ENCODE assay signal across 20 cellular contexts in genomic region chr2:84373866-84374265, GRCh38.
A peak's percentile ranks its signal among the peaks of the same experiment; 100 is the strongest.
DNase-seq lines count a peak whose midpoint lies in the region; ATAC-seq, FAIRE-seq and TF ChIP-seq lines count a peak whose summit lies in the region.
"Had no signal": no experiment of that assay in that cellular context is flagged by ENCODE, and none has a peak within 500 bp of the region (broad histone marks: within the 10 kb centered on the region; RNA-seq: fewer than 3 reads in every experiment).

No MANE protein-coding gene starts in this region.

- CTCF ChIA-PET in HepG2 (lab: Yijun Ruan, JAX; ENCODE audit: low intra/inter-chr PET ratio, low total read pairs) = no interaction called here
- CTCF ChIA-PET in GM12878 (lab: Yijun Ruan, JAX) = interaction anchor here (1.1 kb wide), 1 partner anchor 69 kb away, joined by 3 read pairs; no protein-coding TSS in a partner anchor

- H3K4me3 ChIP-seq in HepG2 (replicated peaks in 1 of 3; ENCODE audit: insufficient read depth in 1 of 3, low read depth in 2 of 3, low read length in 3 of 3) = no peak overlapping the region
- no peak overlapping the region for H3K4me3 ChIP-seq in right lobe of liver
- no peak overlapping the region for H3K4me3 ChIP-seq in GM12878
- H3K4me3 ChIP-seq: A549; BLaER1 treated with 17β-estradiol and CSF1 and Interleukin-3, amounts not matched to agents 10 nM and 100 nM had no signal

- SMC1A ChIA-PET in GM12878 (lab: Charles Lee; ENCODE audit: uncharacterized antibody, unreplicated experiment) = no interaction called here

- FAIRE-seq in HepG2 (lab: Jason Lieb, UNC) = peak; percentile 56
- FAIRE-seq in GM12878 (lab: Jason Lieb, UNC) = no peak
- FAIRE-seq: A549, D721Med, G401.6, GM12892, GM18507 had no signal

- H3K4me2 ChIP-seq in HepG2 (ENCODE audit: low read depth, low read length) (no peak overlapping the region), GM12878 (ENCODE audit: control insufficient read depth, insufficient read depth) (no peak overlapping the region)
- H3K4me2 ChIP-seq: A549; BLaER1 treated with 17β-estradiol and CSF1 and Interleukin-3, amounts not matched to agents 10 nM and 100 nM had no signal

- H3K36me3 ChIP-seq in HepG2 (replicated peaks in 1 of 2; ENCODE audit: control insufficient read depth in 1 of 2, insufficient read depth in 2 of 2, low read length in 2 of 2) (no peaks in the 10 kb centered on the region), right lobe of liver (no peaks in the 10 kb centered on the region), GM12878 (ENCODE audit: control insufficient read depth in 2 of 2, insufficient read depth in 2 of 2, low read length in 1 of 2) (no peaks in the 10 kb centered on the region)
- H3K36me3 ChIP-seq: BLaER1 treated with 17β-estradiol and CSF1 and Interleukin-3, amounts not matched to agents 10 nM and 100 nM had no signal

- intact Hi-C loops in HepG2 (cut with micrococcal nuclease; ENCODE audit: unreplicated experiment) = no loop called here
- intact Hi-C loops in right lobe of liver (cut with DNase I) = no loop called here
- intact Hi-C loops in GM12878 (cut with micrococcal nuclease; ENCODE audit: unreplicated experiment) = no loop called here

- H3K27ac ChIP-seq in HepG2 (ENCODE audit: extremely low read length, insufficient read depth, low read length) (no peak overlapping the region), right lobe of liver (no peak overlapping the region), GM12878 (ENCODE audit: control insufficient read depth, insufficient read depth) (no peak overlapping the region)
- H3K27ac ChIP-seq: 22Rv1; A549; BLaER1 treated with 17β-estradiol and CSF1 and Interleukin-3, amounts not matched to agents 10 nM and 100 nM; C4-2B had no signal

- H4K20me1 ChIP-seq in HepG2 (ENCODE audit: insufficient read depth, low read length) (no peaks in the 10 kb centered on the region), GM12878 (ENCODE audit: control insufficient read depth, insufficient read depth) (no peaks in the 10 kb centered on the region)
- H4K20me1 ChIP-seq: BLaER1 treated with 17β-estradiol and CSF1 and Interleukin-3, amounts not matched to agents 10 nM and 100 nM had no signal

- WGBS in HepG2 (ENCODE audit: low lambda C conversion rate) = 30% methylated on average over 5 of the region's 5 CpGs
- WGBS in right lobe of liver (ENCODE audit: insufficient coverage, low coverage, low lambda C conversion rate, missing lambda C conversion rate) = 61% methylated on average over 5 of the region's 5 CpGs
- 45% methylated on average over 5 of the region's 5 CpGs for WGBS in GM12878 (ENCODE audit: insufficient coverage, insufficient replicate concordance, low lambda C conversion rate, missing lambda C conversion rate)

- no peak overlapping the region for H3K9ac ChIP-seq in HepG2 (ENCODE audit: insufficient read depth, low read depth, low read length)
- H3K9ac ChIP-seq in GM12878 (ENCODE audit: control insufficient read depth, insufficient read depth, low read length) = no peak overlapping the region
- H3K9ac ChIP-seq: BLaER1 treated with 17β-estradiol and CSF1 and Interleukin-3, amounts not matched to agents 10 nM and 100 nM had no signal

- ATAC-seq in HepG2 (no peak), right lobe of liver (no peak), GM12878 (no peak), HG02884 (IDR thresholded peaks at IDR 0.05; ENCODE audit: unreplicated experiment) (no peak)
- ATAC-seq: A549; CD8-positive, alpha-beta T cell had no signal

- no peak for TF ChIP-seq POLR2A in HepG2 (IDR thresholded peaks at IDR 0.05; ENCODE audit: insufficient read depth in 1 of 2, low read depth in 2 of 2, low read length in 2 of 2)
- no peak for TF ChIP-seq POLR2A in right lobe of liver (IDR thresholded peaks at IDR 0.05)
- no peak for TF ChIP-seq POLR2A in GM12878 (IDR thresholded peaks at IDR 0.05; ENCODE audit: low read depth, low read length)

- RAD21 ChIA-PET in GM12878 (lab: Charles Lee; ENCODE audit: unreplicated experiment) = interaction anchor here (0.8 kb wide), 1 partner anchor 124 kb away, joined by 3 read pairs; no protein-coding TSS in a partner anchor

- POLR2A ChIA-PET in HepG2 (lab: Yijun Ruan, JAX) (no interaction called here), GM12878 (lab: Charles Lee) (no interaction called here)

- H2AFZ ChIP-seq in HepG2 (ENCODE audit: low read length) (no peak overlapping the region), GM12878 (ENCODE audit: control insufficient read depth, low read depth, low read length) (no peak overlapping the region)

- H3K4me1 ChIP-seq in HepG2 (ENCODE audit: insufficient read depth, low read length) (no peaks in the 10 kb centered on the region), right lobe of liver (no peaks in the 10 kb centered on the region), GM12878 (ENCODE audit: control insufficient read depth, insufficient read depth, low read length) (no peaks in the 10 kb centered on the region)
- H3K4me1 ChIP-seq: A549; BLaER1 treated with 17β-estradiol and CSF1 and Interleukin-3, amounts not matched to agents 10 nM and 100 nM; Caco-2 had no signal

- H3K9me3 ChIP-seq in HepG2 (ENCODE audit: low read length) = no peaks in the 10 kb centered on the region
- H3K9me3 ChIP-seq in right lobe of liver = no peaks in the 10 kb centered on the region
- no peaks in the 10 kb centered on the region for H3K9me3 ChIP-seq in GM12878 (replicated peaks; ENCODE audit: control insufficient read depth, insufficient read depth, low read length)
- H3K9me3 ChIP-seq: A549; BLaER1 treated with 17β-estradiol and CSF1 and Interleukin-3, amounts not matched to agents 10 nM and 100 nM; Caco-2 had no signal

- TF ChIP-seq RAD21 in HepG2 (CRISPR knock-in tag; IDR thresholded peaks at IDR 0.05) = no peak
- TF ChIP-seq RAD21 in GM12878 (IDR thresholded peaks at IDR 0.05; ENCODE audit: insufficient read depth, low read depth, low read length) = no peak

- H3K27me3 ChIP-seq in HepG2 (ENCODE audit: control insufficient read depth in 1 of 2, insufficient read depth in 2 of 2, low read length in 2 of 2) (no peaks in the 10 kb centered on the region), right lobe of liver (no peaks in the 10 kb centered on the region), GM12878 (replicated peaks in 1 of 2; ENCODE audit: control insufficient read depth in 2 of 2, insufficient read depth in 2 of 2, low read length in 1 of 2) (no peaks in the 10 kb centered on the region)
- H3K27me3 ChIP-seq: BLaER1 treated with 17β-estradiol and CSF1 and Interleukin-3, amounts not matched to agents 10 nM and 100 nM had no signal

- TF ChIP-seq EP300 in HepG2 (IDR thresholded peaks at IDR 0.05; ENCODE audit: low read depth in 2 of 2, low read length in 2 of 2) = no peak
- TF ChIP-seq EP300 in HepG2 (CRISPR knock-in tag; IDR thresholded peaks at IDR 0.05; ENCODE audit: borderline replicate concordance) = no peak
- no peak for TF ChIP-seq EP300 in GM12878 (IDR thresholded peaks at IDR 0.05; ENCODE audit: borderline replicate concordance in 1 of 2, control insufficient read depth in 1 of 2, low read depth in 2 of 2, low read length in 2 of 2)

- TF ChIP-seq CTCF in HepG2 (CRISPR knock-in tag; IDR thresholded peaks at IDR 0.05) = no peak
- TF ChIP-seq CTCF in right lobe of liver (IDR thresholded peaks at IDR 0.05) = no peak
- no peak for TF ChIP-seq CTCF in GM12878 (IDR thresholded peaks at IDR 0.05 in 2 of 3, conservative IDR thresholded peaks at IDR 0.05 in 1 of 3; ENCODE audit: control insufficient read depth in 2 of 3, extremely low read depth in 1 of 3, insufficient read depth in 1 of 3, low read depth in 3 of 3, low read length in 3 of 3)

- DNase-seq in HepG2 (ENCODE audit: low spot score) = no peak
- no peak for DNase-seq in right lobe of liver
- DNase-seq in GM12878 (ENCODE audit: low read depth, low spot score) = no peak
- DNase-seq in NCI-H1092 treated with DMSO at 0.1 percent for 48 hours (lab: John Stamatoyannopoulos, UW) = no peak
- DNase-seq: AML-193; Caco-2; Calu3; CD4-positive, alpha-beta T cell; CD8-positive, alpha-beta T cell; DMS79 treated with DMSO at 0.1 percent for 48 hours; GF-D8 had no signal

- no peaks in the 10 kb centered on the region for H3K79me2 ChIP-seq in HepG2 (ENCODE audit: insufficient read depth, low read length)
- H3K79me2 ChIP-seq in GM12878 (ENCODE audit: control insufficient read depth, insufficient read depth, low read length) = no peaks in the 10 kb centered on the region

- no TSS peak for BruUV-seq in HepG2 (replicated peaks; lab: Mats Ljungman, UMichigan)
- no TSS peak for BruUV-seq in GM12878 (replicated peaks; lab: Mats Ljungman, UMichigan)

- in situ Hi-C loops in HepG2 (cut with HindIII; ENCODE audit: extremely low pct_ligation_motif_present, low pct_unique_long_range_greater_than_20kb) (no loop called here), GM12878 (cut with MboI) (no loop called here)

TF ChIP-seq in GM12878, 131 proteins besides CTCF, POLR2A, EP300 and RAD21 (continues in another document):
- no peak for TF ChIP-seq IRF4 (IDR thresholded peaks at IDR 0.05; ENCODE audit: low read depth, low read length)
- TF ChIP-seq CBFB (IDR thresholded peaks at IDR 0.05; ENCODE audit: low read depth) = no peak
- no peak for TF ChIP-seq SUZ12 (IDR thresholded peaks at IDR 0.05; ENCODE audit: unreplicated experiment)
- 0 out of 2 replicates have a peak, but pooled peaks have one; percentile 18 for TF ChIP-seq ZBTB40 (IDR thresholded peaks at IDR 0.05; ENCODE audit: borderline replicate concordance)
